In the genomic region with DNA sequence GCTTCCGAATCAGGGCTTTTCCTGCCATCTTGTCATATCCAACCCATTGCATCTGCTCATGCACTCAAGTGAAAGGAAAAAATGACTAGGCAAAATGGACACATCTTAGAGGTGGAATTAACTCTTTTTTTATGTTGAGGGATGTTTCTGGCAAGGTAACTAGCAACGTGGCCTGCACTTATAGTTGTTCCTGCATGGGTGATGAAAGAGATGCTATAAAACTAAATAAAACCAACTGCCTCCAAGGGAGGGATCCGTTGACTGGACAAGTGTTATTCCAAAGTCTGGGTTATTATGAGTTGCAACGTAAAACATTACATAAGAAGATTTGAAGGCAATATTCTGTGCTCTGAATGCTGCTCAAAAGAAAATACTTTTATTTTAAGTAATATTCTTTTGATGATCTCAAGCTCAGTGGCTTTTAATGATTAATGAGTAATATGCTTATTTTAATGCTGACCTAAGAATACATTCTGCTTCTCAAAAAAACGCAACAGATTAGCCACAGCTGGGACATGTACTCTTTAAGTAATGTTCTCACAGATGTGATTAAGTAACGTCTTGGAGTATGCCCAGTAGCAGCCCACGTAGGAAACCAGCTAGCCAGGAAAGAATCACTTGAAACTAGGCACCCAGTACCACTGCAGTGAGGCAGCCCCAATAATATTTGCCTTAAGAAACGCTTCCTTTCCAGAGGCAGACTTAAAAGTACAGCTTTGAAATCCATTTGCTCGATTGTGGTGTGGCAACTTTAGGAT, we compare ENCODE assay signal across 14 cellular contexts. TPM values are rescaled to one million over a fixed set of nuclear protein-coding genes. Genes with fewer than 3 reads are reported as not detected.
A peak's percentile ranks its signal among the peaks of the same experiment; 100 is the strongest.
DNase-seq lines count a peak whose midpoint lies in the region; ATAC-seq and TF ChIP-seq lines count a peak whose summit lies in the region.
"Had no signal": no experiment of that assay in that cellular context is flagged by ENCODE, and none has a peak within 500 bp of the region (broad histone marks: within the 10 kb centered on the region; RNA-seq: fewer than 3 reads in every experiment).

No MANE protein-coding gene starts in this region.

- H3K36me3 ChIP-seq in right atrium auricular region (peaks cover 67% of the 10 kb centered on the region), gastrocnemius medialis (peaks cover 4 to 56% of the 10 kb centered on the region in 2 donors), brain microvascular endothelial cell (replicated peaks) (peaks cover 61% of the 10 kb centered on the region)

- no peak for TF ChIP-seq CTCF in choroid plexus epithelial cell (conservative IDR thresholded peaks at IDR 0.05; ENCODE audit: low read depth, low read length)
- no peak for TF ChIP-seq CTCF in right atrium auricular region (IDR thresholded peaks at IDR 0.05)
- no peak for TF ChIP-seq CTCF in gastrocnemius medialis (IDR thresholded peaks at IDR 0.05 in 4 of 5, conservative IDR thresholded peaks at IDR 0.05 in 1 of 5)
- TF ChIP-seq CTCF in brain microvascular endothelial cell (IDR thresholded peaks at IDR 0.05; ENCODE audit: low read depth, low read length, missing control alignments): no peak

- ATAC-seq in gastrocnemius medialis: peak; percentile 67 to 79
- no peak for ATAC-seq in HG02759 (IDR thresholded peaks at IDR 0.05; ENCODE audit: unreplicated experiment)

- intact Hi-C loops in gastrocnemius medialis (cut with DNase I; ENCODE audit: low total_unique reads): no loop called here

- in situ Hi-C loops in gastrocnemius medialis (cut with MboI; ENCODE audit: low sequenced_read_pairs in 4 of 4) (no loop called here), brain microvascular endothelial cell (cut with HindIII; ENCODE audit: low pct_ligation_motif_present, low sequenced_read_pairs) (no loop called here)

- H3K27me3 ChIP-seq in right atrium auricular region (no peaks in the 10 kb centered on the region), gastrocnemius medialis (no peaks in the 10 kb centered on the region), brain microvascular endothelial cell (replicated peaks) (no peaks in the 10 kb centered on the region)

- H3K4me3 ChIP-seq in choroid plexus epithelial cell (ENCODE audit: low read depth, low read length) (no peak overlapping the region), right atrium auricular region (no peak overlapping the region), gastrocnemius medialis (no peak overlapping the region), brain microvascular endothelial cell (ENCODE audit: low read depth, low read length) (no peak overlapping the region)
- H3K4me3 ChIP-seq: PC-9 had no signal

- no peaks in the 10 kb centered on the region for H3K9me3 ChIP-seq in right atrium auricular region
- H3K9me3 ChIP-seq in gastrocnemius medialis: no peaks in the 10 kb centered on the region

- TF ChIP-seq POLR2A in gastrocnemius medialis (IDR thresholded peaks at IDR 0.05): no peak

- H3K27ac ChIP-seq in right atrium auricular region (peak overlapping the region; percentile 15 to 19), gastrocnemius medialis (peak overlapping the region; percentile 29 to 57 (median 41)), brain microvascular endothelial cell (no peak overlapping the region)
- H3K27ac ChIP-seq: PC-9 had no signal

- peak; percentile 53 for DNase-seq in AG20443 (ENCODE audit: low spot score)
- peak; percentile 75 for DNase-seq in choroid plexus epithelial cell (ENCODE audit: low read depth)
- DNase-seq in right atrium auricular region (ENCODE audit: low spot score): no peak
- no peak for DNase-seq in gastrocnemius medialis
- DNase-seq in NCI-H2171 treated with DMSO at 0.1 percent for 48 hours (lab: John Stamatoyannopoulos, UW): no peak
- no peak for DNase-seq in brain microvascular endothelial cell
- no peak for DNase-seq in SW 1271 (lab: John Stamatoyannopoulos, UW)
- DNase-seq: activated CD4-positive, alpha-beta memory T cell treated with anti-CD3 and anti-CD28 coated beads, Interleukin-2, amount 10 ng/mL, durations not matched to agents 7 days and 5 days; activated naive CD4-positive, alpha-beta T cell treated with Interleukin-2 at 50 U/mL for 16 hours; C1 segment of cervical spinal cord; NCI-H1105 treated with DMSO at 0.1 percent for 48 hours; PC-9; T-helper 2 cell had no signal

- H3K4me1 ChIP-seq in right atrium auricular region (peaks cover 0 to 59% of the 10 kb centered on the region in 2 donors), gastrocnemius medialis (peaks cover 10 to 42% of the 10 kb centered on the region in 2 donors)

RNA-seq across cellular contexts. Expression of gene KLF3, which starts 27.4 kb away (rescaled TPM):
- total RNA-seq in right atrium auricular region (10 to 100 TPM; 22.6 to 28.8 TPM), gastrocnemius medialis (10 to 100 TPM; 12.7 to 26.5 (median 19.4) TPM)

Comparison
In these comparisons a context has a peak if more than half of its experiments do, and no peak if none do; other contexts are left out.
1. DNase-seq: peak in AG20443 (single experiment) and choroid plexus epithelial cell (single experiment); none in right atrium auricular region (single experiment), gastrocnemius medialis (0 of 2), NCI-H2171 treated with DMSO at 0.1 percent for 48 hours (single experiment), brain microvascular endothelial cell (single experiment) and SW 1271 (0 of 2).